1 cellular context compared by ENCODE assay signal in genomic region chr6:43509984-43510826, GRCh38.
TF ChIP-seq lines count a peak whose summit lies in the region.

A gene with protein sequence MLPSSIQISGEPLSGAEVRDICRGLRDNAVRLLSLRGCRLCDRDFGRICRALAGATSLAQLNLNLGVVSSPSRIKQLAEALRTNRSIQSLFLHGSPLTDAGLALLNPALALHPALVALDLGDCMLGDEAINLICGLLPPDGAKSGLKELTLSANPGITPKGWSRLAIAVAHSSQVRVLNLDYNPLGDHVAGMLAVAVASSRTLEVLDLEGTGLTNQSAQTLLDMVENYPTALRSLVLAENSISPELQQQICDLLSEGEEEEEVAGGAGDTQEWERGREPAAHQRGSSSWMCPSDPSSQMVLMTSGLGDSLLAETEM (minus strand): TSS chr6:43510346. CDS start chr6:43509785, 561 bp downstream.

TF ChIP-seq in SK-N-SH, 30 proteins besides CTCF, POLR2A, EP300 and RAD21 (continued from another document):
- TF ChIP-seq, protein P1, sequence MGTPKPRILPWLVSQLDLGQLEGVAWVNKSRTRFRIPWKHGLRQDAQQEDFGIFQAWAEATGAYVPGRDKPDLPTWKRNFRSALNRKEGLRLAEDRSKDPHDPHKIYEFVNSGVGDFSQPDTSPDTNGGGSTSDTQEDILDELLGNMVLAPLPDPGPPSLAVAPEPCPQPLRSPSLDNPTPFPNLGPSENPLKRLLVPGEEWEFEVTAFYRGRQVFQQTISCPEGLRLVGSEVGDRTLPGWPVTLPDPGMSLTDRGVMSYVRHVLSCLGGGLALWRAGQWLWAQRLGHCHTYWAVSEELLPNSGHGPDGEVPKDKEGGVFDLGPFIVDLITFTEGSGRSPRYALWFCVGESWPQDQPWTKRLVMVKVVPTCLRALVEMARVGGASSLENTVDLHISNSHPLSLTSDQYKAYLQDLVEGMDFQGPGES (IDR thresholded peaks at IDR 0.05; ENCODE audit: low read depth, low read length) = no peak
- TF ChIP-seq POLR2AphosphoS5 (IDR thresholded peaks at IDR 0.05; ENCODE audit: low read depth, low read length) = peak; percentile 46; the same call in 1 of the 2 replicates
- no peak for TF ChIP-seq MEF2A (IDR thresholded peaks at IDR 0.05; ENCODE audit: borderline replicate concordance, low read depth)
- no peak for TF ChIP-seq GABPA (IDR thresholded peaks at IDR 0.05; ENCODE audit: low read depth)
- TF ChIP-seq TEAD4 (IDR thresholded peaks at IDR 0.05; ENCODE audit: borderline replicate concordance, insufficient read depth) = no peak
- TF ChIP-seq YY1 (IDR thresholded peaks at IDR 0.05; ENCODE audit: low read depth) = 0 out of 2 replicates have a peak, but pooled peaks have one; percentile 59
- no peak for TF ChIP-seq TAF1 (IDR thresholded peaks at IDR 0.05; ENCODE audit: borderline replicate concordance, low read depth, low read length)
- TF ChIP-seq ZBTB33 (IDR thresholded peaks at IDR 0.05; ENCODE audit: borderline replicate concordance, low read depth) = 0 out of 2 replicates have a peak, but pooled peaks have one; percentile 64
- TF ChIP-seq FOXM1 (IDR thresholded peaks at IDR 0.05; ENCODE audit: low read depth) = no peak
- no peak; the same call in 1 of the 2 replicates for TF ChIP-seq JUND (IDR thresholded peaks at IDR 0.05)
- TF ChIP-seq FOSL2 (IDR thresholded peaks at IDR 0.05; ENCODE audit: borderline replicate concordance, low read depth) = no peak
- TF ChIP-seq PBX3 (IDR thresholded peaks at IDR 0.05) = peak; percentile 19; the same call in 1 of the 2 replicates
- TF ChIP-seq, protein P2, sequence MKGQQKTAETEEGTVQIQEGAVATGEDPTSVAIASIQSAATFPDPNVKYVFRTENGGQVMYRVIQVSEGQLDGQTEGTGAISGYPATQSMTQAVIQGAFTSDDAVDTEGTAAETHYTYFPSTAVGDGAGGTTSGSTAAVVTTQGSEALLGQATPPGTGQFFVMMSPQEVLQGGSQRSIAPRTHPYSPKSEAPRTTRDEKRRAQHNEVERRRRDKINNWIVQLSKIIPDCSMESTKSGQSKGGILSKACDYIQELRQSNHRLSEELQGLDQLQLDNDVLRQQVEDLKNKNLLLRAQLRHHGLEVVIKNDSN (IDR thresholded peaks at IDR 0.05; ENCODE audit: borderline replicate concordance, low read depth) = no peak
- no peak for TF ChIP-seq NFIC (IDR thresholded peaks at IDR 0.05; ENCODE audit: borderline replicate concordance)
- TF ChIP-seq, protein P3, sequence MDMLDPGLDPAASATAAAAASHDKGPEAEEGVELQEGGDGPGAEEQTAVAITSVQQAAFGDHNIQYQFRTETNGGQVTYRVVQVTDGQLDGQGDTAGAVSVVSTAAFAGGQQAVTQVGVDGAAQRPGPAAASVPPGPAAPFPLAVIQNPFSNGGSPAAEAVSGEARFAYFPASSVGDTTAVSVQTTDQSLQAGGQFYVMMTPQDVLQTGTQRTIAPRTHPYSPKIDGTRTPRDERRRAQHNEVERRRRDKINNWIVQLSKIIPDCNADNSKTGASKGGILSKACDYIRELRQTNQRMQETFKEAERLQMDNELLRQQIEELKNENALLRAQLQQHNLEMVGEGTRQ (IDR thresholded peaks at IDR 0.05; ENCODE audit: borderline replicate concordance, low read depth, low read length) = no peak
- TF ChIP-seq NRF1 (IDR thresholded peaks at IDR 0.05; ENCODE audit: low read depth, low read length) = no peak
- no peak for TF ChIP-seq TCF12 (IDR thresholded peaks at IDR 0.05)
- no peak for TF ChIP-seq RXRA (IDR thresholded peaks at IDR 0.05; ENCODE audit: borderline replicate concordance, low read depth)
- no peak for TF ChIP-seq SMC3 (IDR thresholded peaks at IDR 0.05; ENCODE audit: low read depth, low read length)
- TF ChIP-seq MXI1 (IDR thresholded peaks at IDR 0.05; ENCODE audit: low read depth, low read length) = peak; percentile 87
